In genomic region chr4:146317783-146318182, GRCh38 we compare ENCODE assay signal across 28 cellular contexts.
"Had no signal": no experiment of that assay in that cellular context is flagged by ENCODE, and none has a peak within 500 bp of the region (broad histone marks: within the 10 kb centered on the region; RNA-seq: fewer than 3 reads in every experiment).

No MANE protein-coding gene starts in this region.

- H3K27me3 ChIP-seq: neutrophil, pancreas, right lobe of liver, sigmoid colon, spleen, stomach, thyroid gland, tibial nerve, upper lobe of left lung, vagina had no signal

- H3K4me1 Mint-ChIP-seq: naive thymus-derived CD4-positive, alpha-beta T cell; nephron progenitor cell; neural crest cell; stimulated activated effector memory CD8-positive, alpha-beta T cell treated with anti-CD3 and anti-CD28 coated beads, Interleukin-12 subunit alpha, Interleukin-12 subunit beta, amount 100 ng/mL, for 72 hours; stimulated activated naive B cell treated with anti-CD40 and anti-IgM and Interleukin-4, amounts not matched to agents 10 μg/mL and 1 μg/mL and 100 μg/mL, for 72 hours had no signal

- H3K27ac Mint-ChIP-seq: naive thymus-derived CD4-positive, alpha-beta T cell; natural killer cell treated with Interleukin-12 subunit alpha and Interleukin-12 subunit beta and Interleukin-15 and Interleukin-18, amount 100 ng/mL, for 72 hours; nephron progenitor cell; stimulated activated effector memory CD8-positive, alpha-beta T cell treated with anti-CD3 and anti-CD28 coated beads, Interleukin-12 subunit alpha, Interleukin-12 subunit beta, amount 100 ng/mL, for 72 hours; stimulated activated naive B cell treated with anti-CD40 and anti-IgM and Interleukin-4, amounts not matched to agents 10 μg/mL and 1 μg/mL and 100 μg/mL, for 72 hours; stimulated activated naive CD8-positive, alpha-beta T cell treated with anti-CD3 and anti-CD28 coated beads, Interleukin-15, Interleukin-2, amounts not matched to agents 100 ng/mL and 50 ng/mL, for 24 hours had no signal

- ATAC-seq: naive thymus-derived CD4-positive, alpha-beta T cell; natural killer cell treated with Interleukin-12 subunit alpha and Interleukin-12 subunit beta and Interleukin-15 and Interleukin-18, amount 100 ng/mL, for 72 hours; pancreas; right cardiac atrium; right lobe of liver; stimulated activated effector memory CD8-positive, alpha-beta T cell treated with anti-CD3 and anti-CD28 coated beads, Interleukin-12 subunit alpha, Interleukin-12 subunit beta, amount 100 ng/mL, for 72 hours; stimulated activated naive B cell treated with anti-CD40 and anti-IgM and Interleukin-4, amounts not matched to agents 10 μg/mL and 1 μg/mL and 100 μg/mL, for 72 hours had no signal

- H3K4me2 ChIP-seq: smooth muscle cell had no signal

- H3K9me3 Mint-ChIP-seq: natural killer cell treated with Interleukin-12 subunit alpha and Interleukin-12 subunit beta and Interleukin-15 and Interleukin-18, amount 100 ng/mL, for 72 hours; neural crest cell; stimulated activated effector memory CD8-positive, alpha-beta T cell treated with anti-CD3 and anti-CD28 coated beads, Interleukin-12 subunit alpha, Interleukin-12 subunit beta, amount 100 ng/mL, for 72 hours; stimulated activated naive B cell treated with anti-CD40 and anti-IgM and Interleukin-4, amounts not matched to agents 10 μg/mL and 1 μg/mL and 100 μg/mL, for 72 hours; stimulated activated naive CD8-positive, alpha-beta T cell treated with anti-CD3 and anti-CD28 coated beads, Interleukin-15, Interleukin-2, amounts not matched to agents 100 ng/mL and 50 ng/mL, for 24 hours had no signal

- H3K4me3 ChIP-seq: pancreas, prostate gland, right lobe of liver, sigmoid colon, smooth muscle cell, spleen, stomach, thoracic aorta, thyroid gland, tibial nerve, upper lobe of left lung, vagina had no signal

- DNase-seq: naive thymus-derived CD4-positive, alpha-beta T cell; nephron progenitor cell; nucleus accumbens; pancreas; right cardiac atrium; right lobe of liver; sigmoid colon; spleen; stimulated activated CD4-positive, alpha-beta T cell treated with anti-CD3 and anti-CD28 coated beads, Interleukin-12 subunit alpha, Interleukin-12 subunit beta, amount 100 ng/mL, for 4 hours; stimulated activated CD4-positive, alpha-beta T cell treated with anti-CD3 and anti-CD28 coated beads, Interleukin-1b, Interleukin-23, amount 100 ng/mL, for 48 hours; stimulated activated CD4-positive, alpha-beta T cell treated with anti-CD3 and anti-CD28 coated beads, Interleukin-2, amount 100 ng/mL, for 48 hours; stimulated activated CD4-positive, alpha-beta T cell treated with anti-CD3 and anti-CD28 coated beads, Interleukin-4, amount 100 ng/mL, for 24 hours; stimulated activated naive B cell treated with anti-CD40 and anti-IgM and Interleukin-4, amounts not matched to agents 10 μg/mL and 1 μg/mL and 100 μg/mL, for 72 hours; stimulated activated naive CD4-positive, alpha-beta T cell treated with Interleukin-2 at 50 U/mL for 16 hours; stomach; thyroid gland; trophoblast cell; upper lobe of left lung had no signal

- H3K4me3 Mint-ChIP-seq: naive thymus-derived CD4-positive, alpha-beta T cell; natural killer cell treated with Interleukin-12 subunit alpha and Interleukin-12 subunit beta and Interleukin-15 and Interleukin-18, amount 100 ng/mL, for 72 hours; nephron progenitor cell; neural crest cell; stimulated activated effector memory CD8-positive, alpha-beta T cell treated with anti-CD3 and anti-CD28 coated beads, Interleukin-12 subunit alpha, Interleukin-12 subunit beta, amount 100 ng/mL, for 72 hours; stimulated activated naive B cell treated with anti-CD40 and anti-IgM and Interleukin-4, amounts not matched to agents 10 μg/mL and 1 μg/mL and 100 μg/mL, for 72 hours; stimulated activated naive CD8-positive, alpha-beta T cell treated with anti-CD3 and anti-CD28 coated beads, Interleukin-15, Interleukin-2, amounts not matched to agents 100 ng/mL and 50 ng/mL, for 24 hours had no signal

- H3K4me1 ChIP-seq: pancreas, prostate gland, right lobe of liver, sigmoid colon, spleen, stomach, thyroid gland, tibial nerve, upper lobe of left lung, vagina had no signal

- H3K27ac ChIP-seq: neutrophil, pancreas, prostate gland, right lobe of liver, sigmoid colon, spleen, stomach, thoracic aorta, thyroid gland, tibial nerve, upper lobe of left lung, vagina had no signal

- H3K36me3 ChIP-seq: neutrophil, pancreas, prostate gland, right lobe of liver, sigmoid colon, spleen, stomach, thoracic aorta, thyroid gland, tibial nerve, upper lobe of left lung, vagina had no signal

- H3K27me3 Mint-ChIP-seq: naive thymus-derived CD4-positive, alpha-beta T cell; natural killer cell treated with Interleukin-12 subunit alpha and Interleukin-12 subunit beta and Interleukin-15 and Interleukin-18, amount 100 ng/mL, for 72 hours; stimulated activated naive B cell treated with anti-CD40 and anti-IgM and Interleukin-4, amounts not matched to agents 10 μg/mL and 1 μg/mL and 100 μg/mL, for 72 hours; stimulated activated naive CD8-positive, alpha-beta T cell treated with anti-CD3 and anti-CD28 coated beads, Interleukin-15, Interleukin-2, amounts not matched to agents 100 ng/mL and 50 ng/mL, for 24 hours had no signal

- H3K36me3 Mint-ChIP-seq: natural killer cell treated with Interleukin-12 subunit alpha and Interleukin-12 subunit beta and Interleukin-15 and Interleukin-18, amount 100 ng/mL, for 72 hours; stimulated activated effector memory CD8-positive, alpha-beta T cell treated with anti-CD3 and anti-CD28 coated beads, Interleukin-12 subunit alpha, Interleukin-12 subunit beta, amount 100 ng/mL, for 72 hours had no signal

- H3K9me3 ChIP-seq: neutrophil, pancreas, prostate gland, right lobe of liver, sigmoid colon, stomach, thoracic aorta, thyroid gland, tibial nerve, upper lobe of left lung, vagina had no signal
